In genomic region chr11:18105802-18106574, GRCh38 we compare ENCODE assay signal across 8 cellular contexts. TPM values are rescaled to one million over a fixed set of nuclear protein-coding genes. Genes with fewer than 3 reads are reported as not detected.
DNase-seq lines count a peak whose midpoint lies in the region.

SAAL1 (minus strand) TSS chr11:18106082; CDS start chr11:18106041, 41 bp downstream.

- H3K4me3 ChIP-seq in MG63, result peak within 1 kb of the TSS; percentile 74
- peak within 1 kb of the TSS; percentile 94 for H3K4me3 ChIP-seq in SJCRH30

- peaks cover 3% of the 10 kb centered on the region for H3K36me3 ChIP-seq in MG63
- peaks cover 20% of the 10 kb centered on the region for H3K36me3 ChIP-seq in SJCRH30

- H3K27ac ChIP-seq in SJCRH30, result peak within 1 kb of the TSS; percentile 62

- DNase-seq in GM03348 (ENCODE audit: low spot score), result peak; percentile 94
- peak; percentile 81 for DNase-seq in HCEC 1CT
- peak; percentile 71 for DNase-seq in MG63
- peak; percentile 92 to 94 for DNase-seq in SJCRH30
- DNase-seq in activated gamma-delta T cell treated with anti-CD3 and anti-CD28 coated beads, Interleukin-2, amount 50 U/mL, for 16 hours (ENCODE audit: low read depth), result peak; percentile 84
- peak; percentile 91 for DNase-seq in germinal center (ENCODE audit: low spot score)
- peak in 55 of 56 donors; percentile 24 to 90 (median 74) for DNase-seq in nucleus accumbens (lab: John Stamatoyannopoulos, UW)
- DNase-seq in superior temporal gyrus (ENCODE audit: extremely low spot score), result peak; percentile 83

- H3K9me3 ChIP-seq in MG63 (no peaks in the 10 kb centered on the region), SJCRH30 (replicated peaks) (no peaks in the 10 kb centered on the region)

- H3K4me1 ChIP-seq in SJCRH30, result peaks cover 5% of the 10 kb centered on the region; the same call in 1 of the 2 replicates

- no peaks in the 10 kb centered on the region for H3K27me3 ChIP-seq in MG63
- H3K27me3 ChIP-seq in SJCRH30, result no peaks in the 10 kb centered on the region

RNA-seq across cellular contexts. Expression of gene SAAL1, which starts in this region (rescaled TPM):
- 24.8 and 26.6 TPM in 2 replicates for total RNA-seq in MG63 (2014; rRNA removed; shearing (Covaris generic); ENCODE audit: low replicate concordance)
- 64.9 and 65.1 TPM in 2 replicates for total RNA-seq in SJCRH30 (2014; rRNA removed; shearing (Covaris generic))

Comparison
In these comparisons a context has a peak if more than half of its experiments do, and no peak if none do; other contexts are left out.
1. Peak in every context shown above with its lines: DNase-seq, H3K4me3 ChIP-seq and H3K27ac ChIP-seq.